Comparison of ENCODE assay signal across 8 cellular contexts in the genomic region with DNA sequence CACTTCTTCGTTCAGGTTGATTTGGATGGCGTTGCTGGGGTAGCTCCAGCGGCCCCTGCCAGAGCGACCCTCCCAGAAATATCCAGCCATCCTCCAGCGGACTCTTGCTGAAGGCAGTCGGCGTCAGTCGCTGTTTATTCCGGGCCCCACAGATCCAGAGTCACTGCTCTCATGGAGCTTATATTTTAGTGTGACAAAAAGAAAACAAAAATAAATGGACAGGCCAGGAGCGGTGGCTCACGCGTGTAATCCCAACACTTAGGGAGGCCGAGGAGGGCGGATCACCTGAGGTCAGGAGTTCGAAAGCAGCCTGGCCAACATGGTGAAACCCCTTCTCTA. TPM values are rescaled to one million over a fixed set of nuclear protein-coding genes. Genes with fewer than 3 reads are reported as not detected.
DNase-seq lines count a peak whose midpoint lies in the region; ATAC-seq and TF ChIP-seq lines count a peak whose summit lies in the region.

No MANE protein-coding gene starts in this region.

- CTCF ChIA-PET in HEK293T (lab: Yijun Ruan, JAX) = interaction anchor here (1.3 kb wide), 1 partner anchor 11 kb away, joined by 7 read pairs; no protein-coding TSS in a partner anchor

- peak; percentile 8 to 9 for ATAC-seq in activated T-cell treated with anti-CD3 and anti-CD28 coated beads, Interleukin-2, amount 50 U/mL, for 4 hours
- ATAC-seq in body of pancreas (peak; percentile 12), HG02610 (IDR thresholded peaks at IDR 0.05; ENCODE audit: unreplicated experiment) (no peak)

- peak overlapping the region; percentile 98 for H3K4me3 Mint-ChIP-seq in activated T-cell treated with anti-CD3 and anti-CD28 coated beads, Interleukin-2, amount 50 U/mL, for 4 hours
- H3K4me3 Mint-ChIP-seq in type B pancreatic cell = peak overlapping the region; percentile 98

- peaks cover 0 to 4% of the 10 kb centered on the region in 2 donors for H3K36me3 ChIP-seq in body of pancreas (replicated peaks in 1 of 2; ENCODE audit: insufficient read depth in 1 of 2, low read depth in 2 of 2)

- H3K9me3 ChIP-seq in body of pancreas = no peaks in the 10 kb centered on the region

- peaks cover 18% of the 10 kb centered on the region for H3K4me1 ChIP-seq in body of pancreas

- TF ChIP-seq POLR2A in body of pancreas (IDR thresholded peaks at IDR 0.05) (no peak), lower leg skin (IDR thresholded peaks at IDR 0.05) (no peak)

- H3K27ac Mint-ChIP-seq in type B pancreatic cell = peak overlapping the region; percentile 95

- H3K27me3 Mint-ChIP-seq in activated T-cell treated with anti-CD3 and anti-CD28 coated beads, Interleukin-2, amount 50 U/mL, for 4 hours (ENCODE audit: low read depth) = peaks cover 1% of the 10 kb centered on the region
- H3K27me3 Mint-ChIP-seq in type B pancreatic cell = peaks cover 16% of the 10 kb centered on the region

- POLR2A ChIA-PET in HEK293T (lab: Yijun Ruan, JAX) = interaction anchor here (0.8 to 2.5 kb wide), 3 partner anchors 11 to 116 kb away, joined by 3 to 7 read pairs (median 6); no protein-coding TSS in a partner anchor

- TF ChIP-seq CTCF in body of pancreas (IDR thresholded peaks at IDR 0.05) (no peak), lower leg skin (IDR thresholded peaks at IDR 0.05) (no peak), type B pancreatic cell (conservative IDR thresholded peaks at IDR 0.05) (no peak)

- H3K27ac ChIP-seq in body of pancreas = peak overlapping the region; percentile 66 to 90 (median 83)

- H3K4me1 Mint-ChIP-seq in activated T-cell treated with anti-CD3 and anti-CD28 coated beads, Interleukin-2, amount 50 U/mL, for 4 hours (ENCODE audit: low read depth) = peaks cover 18% of the 10 kb centered on the region
- peaks cover 4% of the 10 kb centered on the region for H3K4me1 Mint-ChIP-seq in type B pancreatic cell (ENCODE audit: unreplicated experiment)

- peak overlapping the region; percentile 82 to 95 for H3K4me3 ChIP-seq in body of pancreas
- H3K4me3 ChIP-seq in lower leg skin (ENCODE audit: low read depth, poor library complexity, severe bottlenecking) = peak overlapping the region; percentile 84

- WGBS in body of pancreas, 2 donors = 0 to 5% methylated on average over 15 of the region's 15 CpGs
- 0 to 1% methylated on average over 15 of the region's 15 CpGs for WGBS in lower leg skin, 2 donors

- H3K36me3 Mint-ChIP-seq in activated T-cell treated with anti-CD3 and anti-CD28 coated beads, Interleukin-2, amount 50 U/mL, for 4 hours (ENCODE audit: insufficient read depth) = peaks cover 8% of the 10 kb centered on the region
- peaks cover 8% of the 10 kb centered on the region for H3K36me3 Mint-ChIP-seq in type B pancreatic cell

- no peak for DNase-seq in activated T-cell treated with anti-CD3 and anti-CD28 coated beads, Interleukin-2, amount 50 U/mL, for 4 hours
- DNase-seq in activated T-cell treated with anti-CD3 and anti-CD28 coated beads for 4 hours = no peak
- no peak for DNase-seq in body of pancreas
- DNase-seq in lower leg skin (ENCODE audit: low spot score in 2 of 2) = no peak
- no peak for DNase-seq in type B pancreatic cell (ENCODE audit: extremely low spot score, unreplicated experiment)
- DNase-seq in HEK293T (ENCODE audit: extremely low spot score) = no peak
- no peak for DNase-seq in stimulated activated CD8-positive, alpha-beta memory T cell treated with anti-CD3 and anti-CD28 coated beads, Interleukin-4, amount 100 ng/mL, for 48 hours

- no peaks in the 10 kb centered on the region for H3K27me3 ChIP-seq in body of pancreas

- intact Hi-C loops in body of pancreas (cut with DNase I) = no loop called here
- intact Hi-C loops in lower leg skin (cut with DNase I; ENCODE audit: low total_unique reads) = no loop called here

- no peaks in the 10 kb centered on the region for H3K9me3 Mint-ChIP-seq in activated T-cell treated with anti-CD3 and anti-CD28 coated beads, Interleukin-2, amount 50 U/mL, for 4 hours
- no peaks in the 10 kb centered on the region for H3K9me3 Mint-ChIP-seq in type B pancreatic cell

TF ChIP-seq in HEK293T, 16 proteins besides CTCF, POLR2A, EP300 and RAD21:
- TF ChIP-seq CTBP1 (IDR thresholded peaks at IDR 0.05; ENCODE audit: borderline replicate concordance) (no peak), ZNF384 (IDR thresholded peaks at IDR 0.05) (no peak), SUZ12 (IDR thresholded peaks at IDR 0.05) (no peak), FOXK2 (IDR thresholded peaks at IDR 0.05) (no peak), BHLHE40 (IDR thresholded peaks at IDR 0.05; ENCODE audit: borderline replicate concordance) (no peak), FOXA1 (IDR thresholded peaks at IDR 0.05) (no peak), NFRKB (IDR thresholded peaks at IDR 0.05) (no peak), HDGF (IDR thresholded peaks at IDR 0.05; ENCODE audit: borderline replicate concordance) (no peak), TARDBP (IDR thresholded peaks at IDR 0.05) (no peak), ARNT (IDR thresholded peaks at IDR 0.05) (no peak), LEF1 (IDR thresholded peaks at IDR 0.05; ENCODE audit: borderline replicate concordance) (no peak), FOXM1 (IDR thresholded peaks at IDR 0.05; ENCODE audit: borderline replicate concordance) (no peak), L3MBTL2 (conservative IDR thresholded peaks at IDR 0.05) (no peak), ELF4 (IDR thresholded peaks at IDR 0.05) (no peak)
- TF ChIP-seq, protein P1, sequence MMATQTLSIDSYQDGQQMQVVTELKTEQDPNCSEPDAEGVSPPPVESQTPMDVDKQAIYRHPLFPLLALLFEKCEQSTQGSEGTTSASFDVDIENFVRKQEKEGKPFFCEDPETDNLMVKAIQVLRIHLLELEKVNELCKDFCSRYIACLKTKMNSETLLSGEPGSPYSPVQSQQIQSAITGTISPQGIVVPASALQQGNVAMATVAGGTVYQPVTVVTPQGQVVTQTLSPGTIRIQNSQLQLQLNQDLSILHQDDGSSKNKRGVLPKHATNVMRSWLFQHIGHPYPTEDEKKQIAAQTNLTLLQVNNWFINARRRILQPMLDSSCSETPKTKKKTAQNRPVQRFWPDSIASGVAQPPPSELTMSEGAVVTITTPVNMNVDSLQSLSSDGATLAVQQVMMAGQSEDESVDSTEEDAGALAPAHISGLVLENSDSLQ (IDR thresholded peaks at IDR 0.05) = no peak
TF ChIP-seq in HEK293T: peak in this region for 0.

RNA-seq across cellular contexts. Expression of a gene that starts 0.8 kb away (rescaled TPM):
- total RNA-seq in activated T-cell treated with anti-CD3 and anti-CD28 coated beads, Interleukin-2, amount 50 U/mL, for 4 hours = 10 to 100 TPM; 58.7 to 74.7 (median 63.7) TPM
- 10 to 100 TPM; 15.2 to 23.3 TPM for total RNA-seq in body of pancreas
- 10 to 100 TPM; 19.5 to 40.3 (median 30.7) TPM for total RNA-seq in lower leg skin
- total RNA-seq in type B pancreatic cell (ENCODE audit: low replicate concordance) = 41.1 and 43.8 TPM in 2 replicates

RNA-seq across cellular contexts. Expression of a gene that starts 27.6 kb away (rescaled TPM):
- total RNA-seq in activated T-cell treated with anti-CD3 and anti-CD28 coated beads, Interleukin-2, amount 50 U/mL, for 4 hours = 1 to 10 TPM in 1 of 3 donors, under 1 TPM in 2; 0.14 to 1.1 (median 0.66) TPM
- total RNA-seq in body of pancreas (under 1 TPM in 1 of 2 donors, not detected in 1; 0.26 TPM), lower leg skin (under 1 TPM in 1 of 4 donors, not detected in 3; 0.25 TPM), type B pancreatic cell (ENCODE audit: low replicate concordance) (0.93 and 1.2 TPM in 2 replicates)
